26 cellular contexts compared by ENCODE assay signal in genomic region chr3:125326957-125327356, GRCh38.
"Had no signal": no experiment of that assay in that cellular context is flagged by ENCODE, and none has a peak within 500 bp of the region (broad histone marks: within the 10 kb centered on the region; RNA-seq: fewer than 3 reads in every experiment).

No MANE protein-coding gene starts in this region.

- FAIRE-seq: keratinocyte had no signal

- H3K9me3 ChIP-seq: esophagus muscularis mucosa, gastroesophageal sphincter, lower lobe of right lung, prostate gland, sigmoid colon, testis, upper lobe of right lung had no signal

- H3K27me3 Mint-ChIP-seq: memory B cell; natural killer cell treated with Interleukin-12 subunit alpha and Interleukin-12 subunit beta and Interleukin-15 and Interleukin-18, amount 100 ng/mL, for 72 hours; stimulated activated naive B cell treated with anti-CD40 and anti-IgM and Interleukin-4, amounts not matched to agents 10 μg/mL and 1 μg/mL and 100 μg/mL, for 72 hours; stimulated activated naive CD8-positive, alpha-beta T cell treated with anti-CD3 and anti-CD28 coated beads, Interleukin-15, amount 100 ng/mL, for 72 hours had no signal

- H3K4me3 Mint-ChIP-seq: immature natural killer cell; memory B cell; natural killer cell treated with Interleukin-12 subunit alpha and Interleukin-12 subunit beta and Interleukin-15 and Interleukin-18, amount 100 ng/mL, for 72 hours; stimulated activated naive B cell treated with anti-CD40 and anti-IgM and Interleukin-4, amounts not matched to agents 10 μg/mL and 1 μg/mL and 100 μg/mL, for 72 hours; stimulated activated naive CD8-positive, alpha-beta T cell treated with anti-CD3 and anti-CD28 coated beads, Interleukin-15, amount 100 ng/mL, for 72 hours had no signal

- H3K27ac ChIP-seq: epithelial cell of prostate, esophagus muscularis mucosa, gastroesophageal sphincter, left ventricle myocardium inferior, lower lobe of right lung, parathyroid adenoma, prostate gland, sigmoid colon, skin epidermis, testis, tibial nerve, upper lobe of right lung, vagina had no signal

- H3K27me3 ChIP-seq: esophagus muscularis mucosa, gastroesophageal sphincter, sigmoid colon, testis, tibial nerve, upper lobe of right lung, vagina had no signal

- H2AFZ ChIP-seq: parathyroid adenoma had no signal

- DNase-seq: effector memory CD4-positive, alpha-beta T cell; glutamatergic neuron; immature natural killer cell; left cardiac atrium; left ventricle myocardium inferior; lower lobe of right lung; midbrain; occipital lobe; sigmoid colon; stimulated activated CD4-positive, alpha-beta T cell treated with anti-CD3 and anti-CD28 coated beads, Interleukin-2, amount 100 ng/mL, for 24 hours; stimulated activated CD4-positive, alpha-beta T cell treated with anti-CD3 and anti-CD28 coated beads, Interleukin-4, amount 100 ng/mL, for 4 hours; stimulated activated naive B cell treated with anti-CD40 and anti-IgM and Interleukin-4, amounts not matched to agents 10 μg/mL and 1 μg/mL and 100 μg/mL, for 72 hours; stimulated activated naive CD8-positive, alpha-beta T cell treated with anti-CD3 and anti-CD28 coated beads, Interleukin-15, amount 100 ng/mL, for 72 hours; testis; upper lobe of right lung had no signal

- H3K4me1 Mint-ChIP-seq: memory B cell had no signal

- ATAC-seq: gastroesophageal sphincter; left cardiac atrium; lower lobe of right lung; natural killer cell treated with Interleukin-12 subunit alpha and Interleukin-12 subunit beta and Interleukin-15 and Interleukin-18, amount 100 ng/mL, for 72 hours; stimulated activated naive B cell treated with anti-CD40 and anti-IgM and Interleukin-4, amounts not matched to agents 10 μg/mL and 1 μg/mL and 100 μg/mL, for 72 hours; stimulated activated naive CD8-positive, alpha-beta T cell treated with anti-CD3 and anti-CD28 coated beads, Interleukin-15, amount 100 ng/mL, for 72 hours; upper lobe of right lung had no signal

- H3K9ac ChIP-seq: parathyroid adenoma had no signal

- H3K4me3 ChIP-seq: esophagus muscularis mucosa, gastroesophageal sphincter, left ventricle myocardium inferior, lower lobe of right lung, prostate gland, sigmoid colon, skin epidermis, testis, tibial nerve, upper lobe of right lung, vagina had no signal

- H3K27ac Mint-ChIP-seq: immature natural killer cell; memory B cell; natural killer cell treated with Interleukin-12 subunit alpha and Interleukin-12 subunit beta and Interleukin-15 and Interleukin-18, amount 100 ng/mL, for 72 hours; stimulated activated naive B cell treated with anti-CD40 and anti-IgM and Interleukin-4, amounts not matched to agents 10 μg/mL and 1 μg/mL and 100 μg/mL, for 72 hours; stimulated activated naive CD8-positive, alpha-beta T cell treated with anti-CD3 and anti-CD28 coated beads, Interleukin-15, amount 100 ng/mL, for 72 hours had no signal

- H3K36me3 ChIP-seq: prostate gland had no signal

- H3K4me1 ChIP-seq: lower lobe of right lung, parathyroid adenoma, prostate gland, testis, tibial nerve, upper lobe of right lung, vagina had no signal
